8 cellular contexts compared by ENCODE assay signal in the genomic region with DNA sequence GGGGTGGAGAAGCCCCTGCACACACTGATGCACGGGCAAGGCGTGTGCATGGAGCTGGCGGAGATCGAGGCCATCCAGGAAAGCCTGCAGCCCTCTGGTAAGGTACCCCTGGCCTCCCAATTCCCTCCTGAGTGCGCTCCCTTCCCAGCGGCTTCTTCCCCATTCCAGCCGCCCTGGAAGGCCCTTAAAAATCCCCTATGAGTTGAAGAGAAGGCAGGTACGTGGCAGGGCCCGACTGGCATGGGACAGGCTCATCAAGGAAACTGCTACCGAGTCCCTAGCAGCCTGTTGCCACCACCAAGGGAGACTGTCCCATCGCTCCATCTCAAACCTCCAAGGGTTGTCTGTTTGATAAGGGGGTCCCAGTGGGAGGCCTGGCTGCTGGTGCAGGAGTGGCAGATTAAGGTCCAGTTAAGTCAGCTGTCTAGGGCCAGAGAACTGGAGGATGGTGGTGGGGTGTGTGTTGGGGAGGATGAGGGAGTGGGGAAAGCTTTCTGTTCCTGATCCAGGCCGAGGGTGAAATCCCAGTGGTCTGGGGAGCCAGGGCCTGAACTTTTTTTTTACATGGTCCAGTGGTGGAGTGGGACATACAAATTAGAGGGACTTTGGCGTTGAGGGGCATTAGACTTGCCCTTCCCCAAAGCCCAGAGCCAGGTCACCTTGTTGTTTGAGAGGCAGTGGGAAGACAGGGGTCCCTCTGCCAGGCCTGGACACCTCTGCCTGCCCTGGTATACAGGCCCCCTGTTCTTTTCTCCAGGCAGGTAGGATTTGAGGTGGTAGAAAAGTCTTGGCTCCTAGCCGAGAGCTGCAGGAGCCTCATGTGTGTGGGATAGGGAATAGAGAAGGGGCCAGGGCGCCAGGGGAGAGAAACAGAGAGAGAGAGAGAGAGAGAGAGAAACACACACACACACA. TPM values are rescaled to one million over a fixed set of nuclear protein-coding genes. Genes with fewer than 3 reads are reported as not detected.
DNase-seq lines count a peak whose midpoint lies in the region; ATAC-seq lines count a peak whose summit lies in the region.

No MANE protein-coding gene starts in this region.

- peaks cover 22% of the 10 kb centered on the region for H3K27me3 Mint-ChIP-seq in activated CD8-positive, alpha-beta memory T cell treated with anti-CD3 and anti-CD28 coated beads, Interleukin-2, amount 10 ng/mL, durations not matched to agents 7 days and 5 days
- H3K27me3 Mint-ChIP-seq in activated naive CD8-positive, alpha-beta T cell: peaks cover 3% of the 10 kb centered on the region
- H3K27me3 Mint-ChIP-seq in immature natural killer cell (ENCODE audit: low read depth in 3 of 3): peaks cover 19 to 26% (median 24%) of the 10 kb centered on the region in 3 donors

- peak overlapping the region; percentile 66 for H3K4me3 Mint-ChIP-seq in activated CD8-positive, alpha-beta memory T cell treated with anti-CD3 and anti-CD28 coated beads, Interleukin-2, amount 10 ng/mL, durations not matched to agents 7 days and 5 days
- H3K4me3 Mint-ChIP-seq in activated naive CD8-positive, alpha-beta T cell: peak overlapping the region; percentile 74
- H3K4me3 Mint-ChIP-seq in immature natural killer cell: peak overlapping the region; percentile 79 to 88 (median 83)

- H3K27ac ChIP-seq in stomach smooth muscle (ENCODE audit: low read length): peak overlapping the region; percentile 94

- H3K27ac Mint-ChIP-seq in activated CD8-positive, alpha-beta memory T cell treated with anti-CD3 and anti-CD28 coated beads, Interleukin-2, amount 10 ng/mL, durations not matched to agents 7 days and 5 days: peak overlapping the region; percentile 87
- H3K27ac Mint-ChIP-seq in activated naive CD8-positive, alpha-beta T cell: peak overlapping the region; percentile 68
- peak overlapping the region; percentile 67 to 91 (median 77) for H3K27ac Mint-ChIP-seq in immature natural killer cell

- peak overlapping the region; percentile 96 to 100 for H3K9ac ChIP-seq in stomach smooth muscle (ENCODE audit: low read length in 2 of 2)

- H3K4me1 Mint-ChIP-seq in activated CD8-positive, alpha-beta memory T cell treated with anti-CD3 and anti-CD28 coated beads, Interleukin-2, amount 10 ng/mL, durations not matched to agents 7 days and 5 days: peaks cover 42% of the 10 kb centered on the region
- peaks cover 33% of the 10 kb centered on the region for H3K4me1 Mint-ChIP-seq in activated naive CD8-positive, alpha-beta T cell (ENCODE audit: low read depth)
- H3K4me1 Mint-ChIP-seq in immature natural killer cell: peaks cover 37 to 42% of the 10 kb centered on the region in 2 donors

- H3K4me3 ChIP-seq in stomach smooth muscle (ENCODE audit: low read length in 2 of 2): peak overlapping the region; percentile 99 to 100

- DNase-seq in activated CD8-positive, alpha-beta memory T cell treated with anti-CD3 and anti-CD28 coated beads, Interleukin-2, amount 10 ng/mL, durations not matched to agents 7 days and 5 days: no peak
- DNase-seq in activated CD8-positive, alpha-beta memory T cell treated with anti-CD3 and anti-CD28 coated beads, Interleukin-2, amount 50 U/mL, for 48 hours: no peak
- DNase-seq in immature natural killer cell: no peak
- no peak for DNase-seq in stimulated activated CD4-positive, alpha-beta T cell treated with anti-CD3 and anti-CD28 coated beads, Interleukin-4, amount 100 ng/mL, for 24 hours
- no peak for DNase-seq in NCI-H1436 treated with DMSO at 0.1 percent for 48 hours (lab: John Stamatoyannopoulos, UW)

- no peaks in the 10 kb centered on the region for H3K9me3 ChIP-seq in stomach smooth muscle (ENCODE audit: control insufficient read depth in 2 of 2, low read length in 2 of 2)

- peaks cover 7 to 10% of the 10 kb centered on the region in 2 donors for H3K36me3 ChIP-seq in stomach smooth muscle (ENCODE audit: control insufficient read depth in 2 of 2, insufficient read depth in 2 of 2, low read length in 2 of 2)

- peaks cover 58% of the 10 kb centered on the region for H3K4me1 ChIP-seq in stomach smooth muscle (ENCODE audit: control insufficient read depth, insufficient read depth, low read length)

- peak; percentile 6 for ATAC-seq in activated CD8-positive, alpha-beta memory T cell treated with anti-CD3 and anti-CD28 coated beads, Interleukin-2, amount 10 ng/mL, durations not matched to agents 7 days and 5 days
- ATAC-seq in GM21390 (IDR thresholded peaks at IDR 0.05; ENCODE audit: unreplicated experiment): no peak

- H3K36me3 Mint-ChIP-seq in activated CD8-positive, alpha-beta memory T cell treated with anti-CD3 and anti-CD28 coated beads, Interleukin-2, amount 10 ng/mL, durations not matched to agents 7 days and 5 days: peaks cover 3% of the 10 kb centered on the region
- H3K36me3 Mint-ChIP-seq in activated naive CD8-positive, alpha-beta T cell: no peaks in the 10 kb centered on the region
- H3K36me3 Mint-ChIP-seq in immature natural killer cell: peaks cover 0 to 4% (median 0%) of the 10 kb centered on the region in 3 donors

- no peaks in the 10 kb centered on the region for H3K27me3 ChIP-seq in stomach smooth muscle (ENCODE audit: control insufficient read depth in 1 of 2, insufficient read depth in 2 of 2, low read length in 2 of 2)

- CTCF ChIA-PET in activated CD8-positive, alpha-beta memory T cell treated with anti-CD3 and anti-CD28 coated beads, Interleukin-2, amount 10 ng/mL, durations not matched to agents 7 days and 5 days (lab: Charles Lee): interaction anchor here (0.6 to 9.1 kb wide), 29 partner anchors 9 to 664 kb away, joined by 3 to 115 read pairs (median 4); a partner anchor contains a TSS

- H3K9me3 Mint-ChIP-seq in activated CD8-positive, alpha-beta memory T cell treated with anti-CD3 and anti-CD28 coated beads, Interleukin-2, amount 10 ng/mL, durations not matched to agents 7 days and 5 days (ENCODE audit: low read depth): no peaks in the 10 kb centered on the region
- no peaks in the 10 kb centered on the region for H3K9me3 Mint-ChIP-seq in activated naive CD8-positive, alpha-beta T cell (ENCODE audit: low read depth)
- H3K9me3 Mint-ChIP-seq in immature natural killer cell: peaks cover 0 to 6% (median 1%) of the 10 kb centered on the region in 6 donors

RNA-seq across cellular contexts. Expression of a gene that starts 1.0 kb away (rescaled TPM):
- total RNA-seq in activated CD8-positive, alpha-beta memory T cell treated with anti-CD3 and anti-CD28 coated beads, Interleukin-2, amount 10 ng/mL, durations not matched to agents 7 days and 5 days: 1 to 10 TPM; 3.4 to 5.9 TPM
- 10 to 100 TPM; 22.3 to 41.7 (median 36.2) TPM for polyA plus RNA-seq in immature natural killer cell

RNA-seq across cellular contexts. Expression of a gene that starts 26.5 kb away (rescaled TPM):
- 100 to 1,000 TPM; 310 to 347 TPM for total RNA-seq in activated CD8-positive, alpha-beta memory T cell treated with anti-CD3 and anti-CD28 coated beads, Interleukin-2, amount 10 ng/mL, durations not matched to agents 7 days and 5 days
- polyA plus RNA-seq in immature natural killer cell: 1 to 10 TPM in 2 of 3 donors, under 1 TPM in 1; 0.80 to 2.4 (median 2.2) TPM

RNA-seq across cellular contexts. Expression of a gene that starts 57.2 kb away (rescaled TPM):
- total RNA-seq in activated CD8-positive, alpha-beta memory T cell treated with anti-CD3 and anti-CD28 coated beads, Interleukin-2, amount 10 ng/mL, durations not matched to agents 7 days and 5 days: 1 to 10 TPM; 4.2 to 5.8 TPM
- under 1 TPM in 1 of 3 donors, not detected in 2; 0.12 TPM for polyA plus RNA-seq in immature natural killer cell
